In genomic region chr22:50225200-50225969, GRCh38 we compare ENCODE assay signal across 17 cellular contexts.
"Had no signal": no experiment of that assay in that cellular context is flagged by ENCODE, and none has a peak within 500 bp of the region (broad histone marks: within the 10 kb centered on the region; RNA-seq: fewer than 3 reads in every experiment).

No MANE protein-coding gene starts in this region.

- H3K4me3 ChIP-seq: esophagus squamous epithelium, psoas muscle, uterus had no signal

- DNase-seq: cerebellar nuclear complex; dermis blood vessel endothelial cell; esophagus squamous epithelium; foreskin fibroblast; head of caudate nucleus; hippocampal formation; kidney glomerular epithelial cell; natural killer cell; psoas muscle; retina; small intestine; stimulated activated CD4-positive, alpha-beta T cell treated with anti-CD3 and anti-CD28 coated beads, Interleukin-12 subunit alpha, Interleukin-12 subunit beta, amount 100 ng/mL, for 4 hours; stimulated activated naive CD4-positive, alpha-beta T cell; uterus had no signal

- H3K4me1 ChIP-seq: esophagus squamous epithelium, psoas muscle, uterus had no signal

- H3K27ac ChIP-seq: esophagus squamous epithelium, psoas muscle, uterus had no signal

- ATAC-seq: left lobe of liver, psoas muscle had no signal

- FAIRE-seq: colon, islet of Langerhans, small intestine had no signal

- H3K27me3 ChIP-seq: esophagus squamous epithelium, uterus had no signal

- H3K9me3 ChIP-seq: esophagus squamous epithelium, psoas muscle, uterus had no signal

- H3K36me3 ChIP-seq: uterus had no signal
